In the genomic region with DNA sequence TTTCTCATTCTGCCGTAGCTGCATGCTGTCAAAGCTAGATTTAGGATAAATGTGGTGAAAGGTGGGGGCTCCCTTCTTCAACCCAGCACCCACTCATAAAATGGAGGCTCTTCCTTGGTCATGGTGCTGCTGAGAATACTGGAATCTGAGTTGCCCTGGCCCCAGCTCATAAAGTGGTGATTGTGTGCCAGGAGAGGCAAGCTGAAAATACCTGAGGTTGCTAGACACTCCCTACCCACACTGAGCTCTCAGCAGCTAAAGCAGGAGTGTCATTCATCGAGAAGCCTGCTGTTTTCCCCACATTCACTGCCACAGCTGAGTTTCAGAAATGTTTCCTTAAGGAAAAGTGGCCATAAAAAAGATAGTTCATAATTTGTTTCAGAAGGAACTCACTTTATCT, we compare ENCODE assay signal across 18 cellular contexts.
A peak's percentile ranks its signal among the peaks of the same experiment; 100 is the strongest.
DNase-seq lines count a peak whose midpoint lies in the region; ATAC-seq, FAIRE-seq and TF ChIP-seq lines count a peak whose summit lies in the region.
"Had no signal": no experiment of that assay in that cellular context is flagged by ENCODE, and none has a peak within 500 bp of the region (broad histone marks: within the 10 kb centered on the region; RNA-seq: fewer than 3 reads in every experiment).

No MANE protein-coding gene starts in this region.

- no peak overlapping the region for H2BK120ac ChIP-seq in H1 (replicated peaks; ENCODE audit: low read depth, low read length)

- H3K18ac ChIP-seq in H1 (ENCODE audit: extremely low read depth, low read length), result no peak overlapping the region

- no peak overlapping the region for H2BK15ac ChIP-seq in H1 (ENCODE audit: low read length)

- H4K91ac ChIP-seq in H1 (replicated peaks; ENCODE audit: insufficient read length, low read length), result no peak overlapping the region

- H4K20me1 ChIP-seq in H1 (replicated peaks in 1 of 2; ENCODE audit: control insufficient read depth in 1 of 2, insufficient read depth in 2 of 2, low read length in 2 of 2), result no peaks in the 10 kb centered on the region

- TF ChIP-seq RAD21 in H1 (IDR thresholded peaks at IDR 0.05 in 1 of 2, conservative IDR thresholded peaks at IDR 0.05 in 1 of 2; ENCODE audit: low read depth in 2 of 2, low read length in 2 of 2), result no peak

- no peak overlapping the region for H3K9ac ChIP-seq in H1 (replicated peaks in 1 of 4; ENCODE audit: extremely low read depth in 1 of 4, low read depth in 3 of 4, low read length in 3 of 4)

- no peaks in the 10 kb centered on the region for H3K4me1 ChIP-seq in H1 (replicated peaks in 1 of 4; ENCODE audit: control insufficient read depth in 3 of 4, insufficient read depth in 4 of 4, low read length in 3 of 4)
- H3K4me1 ChIP-seq in thyroid gland, result peaks cover 4 to 5% of the 10 kb centered on the region in 2 donors
- H3K4me1 ChIP-seq: A549 had no signal

- no peak overlapping the region for H4K5ac ChIP-seq in H1 (ENCODE audit: insufficient read length, low read depth, low read length)

- H3K23ac ChIP-seq in H1 (ENCODE audit: insufficient read length), result no peak overlapping the region

- WGBS in H1 (ENCODE audit: extremely low coverage in 1 of 2, insufficient coverage in 1 of 2, insufficient read length in 1 of 2, insufficient replicate concordance in 2 of 2, low coverage in 1 of 2, low lambda C conversion rate in 2 of 2, missing lambda C conversion rate in 1 of 2), 2 experiments, result 86% methylated on average over 2 of the region's 2 CpGs; no CpG with 5 or more reads in 1 of the 2 experiments
- 55 to 66% methylated on average over 2 of the region's 2 CpGs for WGBS in thyroid gland, 2 donors

- H3K4me3 ChIP-seq in H1 (ENCODE audit: extremely low read depth in 1 of 4, insufficient read depth in 2 of 4, low read depth in 3 of 4, low read length in 4 of 4) (no peak overlapping the region), thyroid gland (replicated peaks in 1 of 3) (no peak overlapping the region)
- H3K4me3 ChIP-seq: A549 had no signal

- no peak for ATAC-seq in GM19324 (IDR thresholded peaks at IDR 0.05; ENCODE audit: low FRiP score, unreplicated experiment)
- no peak for ATAC-seq in HG02588 (IDR thresholded peaks at IDR 0.05; ENCODE audit: unreplicated experiment)
- ATAC-seq: A549; CD8-positive, alpha-beta T cell had no signal

- CTCF ChIA-PET in H1 (lab: Charles Lee; ENCODE audit: partially characterized antibody), result interaction anchor here (0.7 kb wide), 2 partner anchors 281 to 328 kb away, joined by 3 read pairs; no protein-coding TSS in a partner anchor

- no peak for TF ChIP-seq EP300 in H1 (IDR thresholded peaks at IDR 0.05; ENCODE audit: borderline replicate concordance in 1 of 2, low read depth in 2 of 2, low read length in 2 of 2)

- H2AFZ ChIP-seq in H1 (ENCODE audit: low read length), result peak overlapping the region; percentile 76; the same call in 1 of the 2 replicates

- H3K4ac ChIP-seq in H1 (replicated peaks; ENCODE audit: insufficient read length, low read depth, low read length), result no peak overlapping the region

- intact Hi-C loops in thyroid gland (cut with DNase I), result no loop called here

- H3K9me3 ChIP-seq in H1 (ENCODE audit: insufficient read depth in 2 of 2, low read depth in 1 of 2, low read length in 1 of 2), result no peaks in the 10 kb centered on the region
- H3K9me3 ChIP-seq in thyroid gland, result no peaks in the 10 kb centered on the region
- H3K9me3 ChIP-seq: A549 had no signal

- DNase-seq in SW480 (ENCODE audit: low spot score), result peak; percentile 21
- no peak for DNase-seq in H1 (ENCODE audit: low read depth in 1 of 2, low spot score in 2 of 2)
- peak; percentile 77 for DNase-seq in myocyte (ENCODE audit: low read depth)
- peak; percentile 5 to 10 for DNase-seq in thyroid gland
- no peak for DNase-seq in activated naive CD4-positive, alpha-beta T cell treated with Interleukin-2 at 50 U/mL for 16 hours
- DNase-seq: CD8-positive, alpha-beta T cell; COR-L47; DMS153; DND-41; GDM1; HCEC 1CT; HFFc6 had no signal

- H3K27ac ChIP-seq in H1 (ENCODE audit: low read depth, low read length) (no peak overlapping the region), thyroid gland (no peak overlapping the region)
- H3K27ac ChIP-seq: A549, HL-60 had no signal

- no peaks in the 10 kb centered on the region for H3K36me3 ChIP-seq in H1 (ENCODE audit: control insufficient read depth in 2 of 4, insufficient read depth in 4 of 4, low read length in 3 of 4)
- H3K36me3 ChIP-seq in thyroid gland, result no peaks in the 10 kb centered on the region

- H3K23me2 ChIP-seq in H1 (ENCODE audit: low read depth, low read length), result no peaks in the 10 kb centered on the region

- H3K79me1 ChIP-seq in H1 (ENCODE audit: low read depth, low read length), result no peaks in the 10 kb centered on the region

- no peak overlapping the region for H3K56ac ChIP-seq in H1 (replicated peaks; ENCODE audit: insufficient read length, low read depth, low read length)

- no peak overlapping the region for H4K8ac ChIP-seq in H1 (ENCODE audit: extremely low read depth, insufficient read depth, low read length)

- TF ChIP-seq CTCF in H1 (IDR thresholded peaks at IDR 0.05; ENCODE audit: control extremely low read depth in 1 of 3, insufficient read depth in 1 of 3, low read depth in 1 of 3, low read length in 3 of 3) (no peak), thyroid gland (IDR thresholded peaks at IDR 0.05) (no peak)

- H2AK5ac ChIP-seq in H1 (ENCODE audit: low read depth, low read length), result no peak overlapping the region

- H3K27me3 ChIP-seq in H1 (replicated peaks in 1 of 4; ENCODE audit: control insufficient read depth in 3 of 4, extremely low read depth in 1 of 4, insufficient read depth in 3 of 4, low read length in 3 of 4) (no peaks in the 10 kb centered on the region), thyroid gland (no peaks in the 10 kb centered on the region)

- POLR2A ChIA-PET in H1 (lab: Charles Lee; ENCODE audit: partially characterized antibody), result no interaction called here

- no peak overlapping the region for H2BK12ac ChIP-seq in H1 (ENCODE audit: low read depth, low read length)

- no peak overlapping the region for H3K14ac ChIP-seq in H1 (ENCODE audit: insufficient read length)

- no peaks in the 10 kb centered on the region for H3K79me2 ChIP-seq in H1 (ENCODE audit: control insufficient read depth in 1 of 2, insufficient read depth in 2 of 2, low read length in 2 of 2)

- H2BK5ac ChIP-seq in H1 (ENCODE audit: low read depth, low read length), result no peak overlapping the region

- no peak overlapping the region for H2BK20ac ChIP-seq in H1 (ENCODE audit: low read length)

- TF ChIP-seq POLR2A in H1 (IDR thresholded peaks at IDR 0.05; ENCODE audit: control extremely low read depth in 1 of 2, low read depth in 2 of 2, low read length in 2 of 2) (no peak), thyroid gland (IDR thresholded peaks at IDR 0.05) (no peak)

- no peak overlapping the region for H3K4me2 ChIP-seq in H1 (ENCODE audit: insufficient read depth in 1 of 2, low read depth in 2 of 2, low read length in 2 of 2)
- H3K4me2 ChIP-seq: A549 had no signal

- FAIRE-seq in H1 (lab: Jason Lieb, UNC), result no peak
- FAIRE-seq: A549, D721Med, GM12892 had no signal

TF ChIP-seq in H1, 55 proteins besides CTCF, POLR2A, EP300 and RAD21:
- TF ChIP-seq BACH1 (IDR thresholded peaks at IDR 0.05; ENCODE audit: low read length) (no peak), E2F6 (IDR thresholded peaks at IDR 0.05) (no peak), BRCA1 (IDR thresholded peaks at IDR 0.05; ENCODE audit: low read depth, low read length) (no peak), TAF7 (optimal IDR thresholded peaks at IDR 0.05; ENCODE audit: borderline replicate concordance, low read depth, low read length) (no peak), CBX8 (IDR thresholded peaks at IDR 0.05; ENCODE audit: borderline replicate concordance, low read depth, low read length) (no peak), NRF1 (IDR thresholded peaks at IDR 0.05; ENCODE audit: low read depth, low read length) (no peak), SP4 (IDR thresholded peaks at IDR 0.05; ENCODE audit: low read length) (no peak), PHF8 (conservative IDR thresholded peaks at IDR 0.05; ENCODE audit: low read depth, low read length) (no peak), SIN3A (conservative IDR thresholded peaks at IDR 0.05 in 1 of 2, IDR thresholded peaks at IDR 0.05 in 1 of 2; ENCODE audit: low read depth in 1 of 2, low read length in 2 of 2) (no peak), RXRA (IDR thresholded peaks at IDR 0.05; ENCODE audit: insufficient read depth, low read depth, low read length) (no peak), SIX5 (IDR thresholded peaks at IDR 0.05; ENCODE audit: low read depth, low read length) (no peak), EGR1 (IDR thresholded peaks at IDR 0.05; ENCODE audit: borderline replicate concordance, low read depth, low read length) (no peak), SP1 (IDR thresholded peaks at IDR 0.05; ENCODE audit: low read depth, low read length) (no peak), RFX5 (IDR thresholded peaks at IDR 0.05; ENCODE audit: borderline replicate concordance, low read depth, low read length) (no peak), NANOG (IDR thresholded peaks at IDR 0.05; ENCODE audit: insufficient read depth, low read depth, low read length, poor library complexity, severe bottlenecking) (no peak), POLR2AphosphoS5 (IDR thresholded peaks at IDR 0.05; ENCODE audit: low read depth, low read length) (no peak), YY1 (IDR thresholded peaks at IDR 0.05; ENCODE audit: low read depth, low read length) (no peak), FOSL1 (IDR thresholded peaks at IDR 0.05; ENCODE audit: insufficient read depth, low read depth, low read length) (no peak)
- TF ChIP-seq, protein P1, sequence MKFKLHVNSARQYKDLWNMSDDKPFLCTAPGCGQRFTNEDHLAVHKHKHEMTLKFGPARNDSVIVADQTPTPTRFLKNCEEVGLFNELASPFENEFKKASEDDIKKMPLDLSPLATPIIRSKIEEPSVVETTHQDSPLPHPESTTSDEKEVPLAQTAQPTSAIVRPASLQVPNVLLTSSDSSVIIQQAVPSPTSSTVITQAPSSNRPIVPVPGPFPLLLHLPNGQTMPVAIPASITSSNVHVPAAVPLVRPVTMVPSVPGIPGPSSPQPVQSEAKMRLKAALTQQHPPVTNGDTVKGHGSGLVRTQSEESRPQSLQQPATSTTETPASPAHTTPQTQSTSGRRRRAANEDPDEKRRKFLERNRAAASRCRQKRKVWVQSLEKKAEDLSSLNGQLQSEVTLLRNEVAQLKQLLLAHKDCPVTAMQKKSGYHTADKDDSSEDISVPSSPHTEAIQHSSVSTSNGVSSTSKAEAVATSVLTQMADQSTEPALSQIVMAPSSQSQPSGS (IDR thresholded peaks at IDR 0.05; ENCODE audit: low read length), result no peak

Comparison
In these comparisons a context has a peak if more than half of its experiments do, and no peak if none do; other contexts are left out.
1. DNase-seq: peak in SW480 (single experiment), myocyte (single experiment) and thyroid gland (2 of 2); none in H1 (0 of 2) and activated naive CD4-positive, alpha-beta T cell treated with Interleukin-2 at 50 U/mL for 16 hours (single experiment).